In the genomic region with DNA sequence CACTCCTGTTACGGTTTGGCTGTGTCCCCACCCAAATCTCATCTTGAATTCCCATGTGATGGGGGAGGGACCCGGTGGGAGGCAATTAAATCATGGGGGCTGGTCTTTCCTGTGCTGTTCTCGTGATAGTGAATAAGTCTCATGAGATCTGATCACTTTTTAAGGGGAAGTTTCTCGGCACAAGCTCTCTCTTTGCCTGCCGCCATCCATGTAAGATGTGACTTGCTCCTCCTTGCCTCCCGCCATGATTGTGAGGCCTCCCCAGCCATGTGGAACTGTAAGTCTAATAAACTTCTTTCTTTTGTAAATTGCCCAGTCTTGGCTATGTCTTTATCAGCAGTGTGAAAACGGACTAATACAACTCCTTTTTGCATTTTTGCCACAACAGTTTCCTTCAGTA, we compare ENCODE assay signal across 4 cellular contexts. TPM values are rescaled to one million over a fixed set of nuclear protein-coding genes. Genes with fewer than 3 reads are reported as not detected.
"Had no signal": no experiment of that assay in that cellular context is flagged by ENCODE, and none has a peak within 500 bp of the region (broad histone marks: within the 10 kb centered on the region; RNA-seq: fewer than 3 reads in every experiment).

No MANE protein-coding gene starts in this region.

RNA-seq across cellular contexts. Expression of a gene that starts 54.5 kb away (rescaled TPM):
- total RNA-seq: endothelial cell of umbilical vein, fibroblast of villous mesenchyme, left colon, mononuclear cell had no signal
